Comparison of ENCODE assay signal across 1 cellular context in the genomic region with DNA sequence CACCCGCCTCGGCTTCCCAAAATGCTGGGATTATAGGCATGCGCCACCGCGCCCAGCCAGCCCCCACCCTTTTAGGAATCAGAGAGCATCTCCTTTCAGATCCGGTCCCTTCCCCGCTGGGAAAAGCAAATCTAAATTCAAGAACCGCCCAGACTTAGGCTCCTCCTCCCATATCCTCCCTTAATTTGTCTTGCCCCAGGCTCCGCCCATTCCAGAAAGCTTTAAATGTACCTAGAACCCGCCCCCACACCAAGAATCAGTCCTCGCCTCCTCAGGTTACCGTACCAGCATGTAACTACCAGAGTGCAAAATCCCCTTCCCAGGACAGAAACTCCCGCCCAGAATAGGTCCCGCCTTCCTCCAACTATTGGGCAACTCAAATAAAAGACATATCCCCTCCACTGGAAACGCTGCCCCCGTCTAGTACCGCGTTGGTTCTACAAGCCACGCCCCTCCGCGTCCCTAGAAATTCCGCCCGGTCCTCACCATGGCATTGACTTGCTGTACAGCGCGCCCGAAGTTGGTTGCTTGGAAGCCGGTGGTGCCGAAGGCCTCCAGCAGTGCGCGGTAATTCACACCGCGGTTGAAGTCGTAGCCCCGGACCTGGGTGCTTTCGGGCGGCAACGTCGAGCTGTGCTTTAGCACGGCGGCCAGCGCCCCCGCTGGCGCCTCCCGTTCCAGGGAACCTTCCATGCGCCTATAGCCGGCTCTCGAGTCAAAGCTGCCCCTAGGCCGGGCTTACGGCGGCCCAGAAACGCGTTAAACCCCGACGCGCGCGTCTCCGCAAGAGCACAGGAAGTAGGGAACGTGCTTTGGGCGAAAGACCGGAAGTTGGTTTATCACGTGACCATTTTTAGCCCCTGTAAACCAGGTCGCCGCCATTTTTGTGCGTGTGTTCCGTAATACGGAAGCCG.
TF ChIP-seq lines count a peak whose summit lies in the region.

DHPS (minus strand) TSS at position 807 of the 914 bp plus-strand sequence; CDS start at position 693, 114 bp downstream.

TF ChIP-seq in HepG2, 621 proteins besides CTCF, POLR2A, EP300 and RAD21 (continued from another document and continues in another):
- TF ChIP-seq, protein P1, sequence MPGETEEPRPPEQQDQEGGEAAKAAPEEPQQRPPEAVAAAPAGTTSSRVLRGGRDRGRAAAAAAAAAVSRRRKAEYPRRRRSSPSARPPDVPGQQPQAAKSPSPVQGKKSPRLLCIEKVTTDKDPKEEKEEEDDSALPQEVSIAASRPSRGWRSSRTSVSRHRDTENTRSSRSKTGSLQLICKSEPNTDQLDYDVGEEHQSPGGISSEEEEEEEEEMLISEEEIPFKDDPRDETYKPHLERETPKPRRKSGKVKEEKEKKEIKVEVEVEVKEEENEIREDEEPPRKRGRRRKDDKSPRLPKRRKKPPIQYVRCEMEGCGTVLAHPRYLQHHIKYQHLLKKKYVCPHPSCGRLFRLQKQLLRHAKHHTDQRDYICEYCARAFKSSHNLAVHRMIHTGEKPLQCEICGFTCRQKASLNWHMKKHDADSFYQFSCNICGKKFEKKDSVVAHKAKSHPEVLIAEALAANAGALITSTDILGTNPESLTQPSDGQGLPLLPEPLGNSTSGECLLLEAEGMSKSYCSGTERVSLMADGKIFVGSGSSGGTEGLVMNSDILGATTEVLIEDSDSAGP (CRISPR knock-in tag; IDR thresholded peaks at IDR 0.05; ENCODE audit: borderline replicate concordance), result peak; percentile 91; the same call in 1 of the 2 replicates
- TF ChIP-seq, protein P2, sequence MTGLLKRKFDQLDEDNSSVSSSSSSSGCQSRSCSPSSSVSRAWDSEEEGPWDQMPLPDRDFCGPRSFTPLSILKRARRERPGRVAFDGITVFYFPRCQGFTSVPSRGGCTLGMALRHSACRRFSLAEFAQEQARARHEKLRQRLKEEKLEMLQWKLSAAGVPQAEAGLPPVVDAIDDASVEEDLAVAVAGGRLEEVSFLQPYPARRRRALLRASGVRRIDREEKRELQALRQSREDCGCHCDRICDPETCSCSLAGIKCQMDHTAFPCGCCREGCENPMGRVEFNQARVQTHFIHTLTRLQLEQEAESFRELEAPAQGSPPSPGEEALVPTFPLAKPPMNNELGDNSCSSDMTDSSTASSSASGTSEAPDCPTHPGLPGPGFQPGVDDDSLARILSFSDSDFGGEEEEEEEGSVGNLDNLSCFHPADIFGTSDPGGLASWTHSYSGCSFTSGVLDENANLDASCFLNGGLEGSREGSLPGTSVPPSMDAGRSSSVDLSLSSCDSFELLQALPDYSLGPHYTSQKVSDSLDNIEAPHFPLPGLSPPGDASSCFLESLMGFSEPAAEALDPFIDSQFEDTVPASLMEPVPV (CRISPR knock-in tag; IDR thresholded peaks at IDR 0.05), result peak; percentile 70; the same call in 1 of the 2 replicates
- TF ChIP-seq, protein P3, sequence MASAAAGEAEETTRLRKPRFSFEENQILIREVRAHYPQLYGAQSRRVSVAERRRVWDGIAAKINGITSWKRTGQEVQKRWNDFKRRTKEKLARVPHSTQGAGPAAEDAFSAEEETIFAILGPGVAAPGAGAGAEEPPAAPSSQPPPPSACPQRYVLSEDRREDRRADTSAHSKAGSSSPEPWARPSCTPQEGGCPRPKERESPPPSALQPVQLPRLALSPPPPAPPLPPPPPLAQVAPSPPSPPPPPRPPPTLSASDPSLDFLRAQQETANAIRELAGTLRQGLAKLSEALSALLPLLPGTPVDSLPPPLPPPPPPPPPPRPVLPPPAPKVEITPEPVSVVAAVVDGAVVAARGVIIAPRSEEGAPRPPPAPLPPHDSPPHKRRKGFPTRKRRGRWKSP (CRISPR knock-in tag; IDR thresholded peaks at IDR 0.05), result no peak
- TF ChIP-seq ZFP82 (CRISPR knock-in tag; IDR thresholded peaks at IDR 0.05; ENCODE audit: borderline replicate concordance) (peak; percentile 68; the same call in 1 of the 2 replicates), TIGD3 (CRISPR knock-in tag; IDR thresholded peaks at IDR 0.05; ENCODE audit: borderline replicate concordance) (no peak), PRDM10 (CRISPR knock-in tag; IDR thresholded peaks at IDR 0.05; ENCODE audit: low read depth) (peak; percentile 41; the same call in 1 of the 2 replicates), GATAD2A (CRISPR knock-in tag; IDR thresholded peaks at IDR 0.05) (0 out of 2 replicates have a peak, but pooled peaks have one; percentile 23), ZNF816 (CRISPR knock-in tag; IDR thresholded peaks at IDR 0.05; ENCODE audit: borderline replicate concordance) (peak; percentile 70; the same call in 1 of the 2 replicates), ZNF607 (CRISPR knock-in tag; IDR thresholded peaks at IDR 0.05; ENCODE audit: borderline replicate concordance) (peak; percentile 79; the same call in 1 of the 2 replicates), ARID4A (CRISPR knock-in tag; IDR thresholded peaks at IDR 0.05; ENCODE audit: borderline replicate concordance) (peak; percentile 94), EED (CRISPR knock-in tag; IDR thresholded peaks at IDR 0.05) (peak; percentile 54; the same call in 1 of the 2 replicates), YY1 (IDR thresholded peaks at IDR 0.05; ENCODE audit: insufficient read depth, insufficient replicate concordance, low read depth, low read length) (peak; percentile 96), MTF1 (CRISPR knock-in tag; IDR thresholded peaks at IDR 0.05) (no peak), BHLHE40 (IDR thresholded peaks at IDR 0.05; ENCODE audit: low read length) (peak; percentile 85), ZNF709 (CRISPR knock-in tag; IDR thresholded peaks at IDR 0.05) (0 out of 2 replicates have a peak, but pooled peaks have one; percentile 53), ZBTB39 (CRISPR knock-in tag; IDR thresholded peaks at IDR 0.05) (0 out of 2 replicates have a peak, but pooled peaks have one; percentile 71), RFXAP (CRISPR knock-in tag; IDR thresholded peaks at IDR 0.05; ENCODE audit: borderline replicate concordance) (peak; percentile 62; the same call in 1 of the 2 replicates), HBP1 (CRISPR knock-in tag; IDR thresholded peaks at IDR 0.05; ENCODE audit: low read depth) (0 out of 2 replicates have a peak, but pooled peaks have one; percentile 29), RARG (CRISPR knock-in tag; IDR thresholded peaks at IDR 0.05; ENCODE audit: low read depth) (no peak), RAD51 (IDR thresholded peaks at IDR 0.05; ENCODE audit: borderline replicate concordance) (peak; percentile 98), SOX6 (IDR thresholded peaks at IDR 0.05) (no peak), SOX6 (CRISPR knock-in tag; IDR thresholded peaks at IDR 0.05) (peak; percentile 68)
- TF ChIP-seq, protein P4, sequence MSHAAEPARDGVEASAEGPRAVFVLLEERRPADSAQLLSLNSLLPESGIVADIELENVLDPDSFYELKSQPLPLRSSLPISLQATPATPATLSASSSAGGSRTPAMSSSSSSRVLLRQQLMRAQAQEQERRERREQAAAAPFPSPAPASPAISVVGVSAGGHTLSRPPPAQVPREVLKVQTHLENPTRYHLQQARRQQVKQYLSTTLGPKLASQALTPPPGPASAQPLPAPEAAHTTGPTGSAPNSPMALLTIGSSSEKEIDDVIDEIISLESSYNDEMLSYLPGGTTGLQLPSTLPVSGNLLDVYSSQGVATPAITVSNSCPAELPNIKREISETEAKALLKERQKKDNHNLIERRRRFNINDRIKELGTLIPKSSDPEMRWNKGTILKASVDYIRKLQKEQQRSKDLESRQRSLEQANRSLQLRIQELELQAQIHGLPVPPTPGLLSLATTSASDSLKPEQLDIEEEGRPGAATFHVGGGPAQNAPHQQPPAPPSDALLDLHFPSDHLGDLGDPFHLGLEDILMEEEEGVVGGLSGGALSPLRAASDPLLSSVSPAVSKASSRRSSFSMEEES (CRISPR knock-in tag; IDR thresholded peaks at IDR 0.05), result peak; percentile 84
